In the genomic region with DNA sequence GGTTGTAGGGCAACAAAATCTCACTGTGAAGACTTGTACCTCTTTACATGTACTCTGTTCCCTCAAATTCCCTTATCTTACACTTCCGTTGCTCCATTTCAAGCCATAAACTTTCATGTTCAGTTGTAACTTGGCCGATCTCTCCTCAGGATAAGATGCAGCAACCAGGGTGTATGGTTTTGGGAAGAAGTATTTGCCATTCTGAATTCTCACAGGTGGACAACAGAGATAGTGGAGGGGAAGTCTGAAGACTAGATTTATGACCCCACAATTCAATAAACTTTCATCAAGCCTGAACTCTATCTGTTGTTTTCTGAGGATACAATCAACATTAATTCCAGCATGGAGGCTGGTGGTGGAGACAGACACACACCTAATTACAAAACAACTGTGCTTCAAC, we compare ENCODE assay signal across 1 cellular context.
A peak's percentile ranks its signal among the peaks of the same experiment; 100 is the strongest.
TF ChIP-seq lines count a peak whose summit lies in the region.

No MANE protein-coding gene starts in this region.

TF ChIP-seq in K562, 482 proteins besides CTCF, POLR2A, EP300 and RAD21 (continued from another document and continues in another):
- TF ChIP-seq, protein P1, sequence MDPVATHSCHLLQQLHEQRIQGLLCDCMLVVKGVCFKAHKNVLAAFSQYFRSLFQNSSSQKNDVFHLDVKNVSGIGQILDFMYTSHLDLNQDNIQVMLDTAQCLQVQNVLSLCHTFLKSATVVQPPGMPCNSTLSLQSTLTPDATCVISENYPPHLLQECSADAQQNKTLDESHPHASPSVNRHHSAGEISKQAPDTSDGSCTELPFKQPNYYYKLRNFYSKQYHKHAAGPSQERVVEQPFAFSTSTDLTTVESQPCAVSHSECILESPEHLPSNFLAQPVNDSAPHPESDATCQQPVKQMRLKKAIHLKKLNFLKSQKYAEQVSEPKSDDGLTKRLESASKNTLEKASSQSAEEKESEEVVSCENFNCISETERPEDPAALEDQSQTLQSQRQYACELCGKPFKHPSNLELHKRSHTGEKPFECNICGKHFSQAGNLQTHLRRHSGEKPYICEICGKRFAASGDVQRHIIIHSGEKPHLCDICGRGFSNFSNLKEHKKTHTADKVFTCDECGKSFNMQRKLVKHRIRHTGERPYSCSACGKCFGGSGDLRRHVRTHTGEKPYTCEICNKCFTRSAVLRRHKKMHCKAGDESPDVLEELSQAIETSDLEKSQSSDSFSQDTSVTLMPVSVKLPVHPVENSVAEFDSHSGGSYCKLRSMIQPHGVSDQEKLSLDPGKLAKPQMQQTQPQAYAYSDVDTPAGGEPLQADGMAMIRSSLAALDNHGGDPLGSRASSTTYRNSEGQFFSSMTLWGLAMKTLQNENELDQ (CRISPR knock-in tag; IDR thresholded peaks at IDR 0.05; ENCODE audit: borderline replicate concordance) = no peak
- TF ChIP-seq FOXA1 (IDR thresholded peaks at IDR 0.05; ENCODE audit: borderline replicate concordance) = no peak
- TF ChIP-seq SOX6 (IDR thresholded peaks at IDR 0.05) = peak; percentile 90
- no peak for TF ChIP-seq TARDBP (IDR thresholded peaks at IDR 0.05)
- TF ChIP-seq, protein P2, sequence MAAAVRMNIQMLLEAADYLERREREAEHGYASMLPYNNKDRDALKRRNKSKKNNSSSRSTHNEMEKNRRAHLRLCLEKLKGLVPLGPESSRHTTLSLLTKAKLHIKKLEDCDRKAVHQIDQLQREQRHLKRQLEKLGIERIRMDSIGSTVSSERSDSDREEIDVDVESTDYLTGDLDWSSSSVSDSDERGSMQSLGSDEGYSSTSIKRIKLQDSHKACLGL (CRISPR knock-in tag; IDR thresholded peaks at IDR 0.05; ENCODE audit: borderline replicate concordance, poor library complexity, severe bottlenecking) = no peak
- TF ChIP-seq, protein P3, sequence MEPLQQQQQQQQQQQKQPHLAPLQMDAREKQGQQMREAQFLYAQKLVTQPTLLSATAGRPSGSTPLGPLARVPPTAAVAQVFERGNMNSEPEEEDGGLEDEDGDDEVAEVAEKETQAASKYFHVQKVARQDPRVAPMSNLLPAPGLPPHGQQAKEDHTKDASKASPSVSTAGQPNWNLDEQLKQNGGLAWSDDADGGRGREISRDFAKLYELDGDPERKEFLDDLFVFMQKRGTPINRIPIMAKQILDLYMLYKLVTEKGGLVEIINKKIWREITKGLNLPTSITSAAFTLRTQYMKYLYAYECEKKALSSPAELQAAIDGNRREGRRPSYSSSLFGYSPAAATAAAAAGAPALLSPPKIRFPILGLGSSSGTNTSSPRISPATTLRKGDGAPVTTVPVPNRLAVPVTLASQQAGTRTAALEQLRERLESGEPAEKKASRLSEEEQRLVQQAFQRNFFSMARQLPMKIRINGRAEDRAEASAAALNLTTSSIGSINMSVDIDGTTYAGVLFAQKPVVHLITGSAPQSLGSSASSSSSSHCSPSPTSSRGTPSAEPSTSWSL (CRISPR knock-in tag; IDR thresholded peaks at IDR 0.05; ENCODE audit: borderline replicate concordance) = no peak
- TF ChIP-seq NR2C2 (CRISPR knock-in tag; IDR thresholded peaks at IDR 0.05) = no peak
- no peak for TF ChIP-seq NR2C2 (tag; IDR thresholded peaks at IDR 0.05)
- no peak for TF ChIP-seq ZNF561 (CRISPR knock-in tag; conservative IDR thresholded peaks at IDR 0.05)
- TF ChIP-seq, protein P4, sequence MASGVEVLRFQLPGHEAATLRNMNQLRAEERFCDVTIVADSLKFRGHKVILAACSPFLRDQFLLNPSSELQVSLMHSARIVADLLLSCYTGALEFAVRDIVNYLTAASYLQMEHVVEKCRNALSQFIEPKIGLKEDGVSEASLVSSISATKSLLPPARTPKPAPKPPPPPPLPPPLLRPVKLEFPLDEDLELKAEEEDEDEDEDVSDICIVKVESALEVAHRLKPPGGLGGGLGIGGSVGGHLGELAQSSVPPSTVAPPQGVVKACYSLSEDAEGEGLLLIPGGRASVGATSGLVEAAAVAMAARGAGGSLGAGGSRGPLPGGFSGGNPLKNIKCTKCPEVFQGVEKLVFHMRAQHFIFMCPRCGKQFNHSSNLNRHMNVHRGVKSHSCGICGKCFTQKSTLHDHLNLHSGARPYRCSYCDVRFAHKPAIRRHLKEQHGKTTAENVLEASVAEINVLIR (CRISPR knock-in tag; IDR thresholded peaks at IDR 0.05) = no peak
- TF ChIP-seq CXXC5 (CRISPR knock-in tag; IDR thresholded peaks at IDR 0.05) = peak; percentile 39
- TF ChIP-seq, protein P5, sequence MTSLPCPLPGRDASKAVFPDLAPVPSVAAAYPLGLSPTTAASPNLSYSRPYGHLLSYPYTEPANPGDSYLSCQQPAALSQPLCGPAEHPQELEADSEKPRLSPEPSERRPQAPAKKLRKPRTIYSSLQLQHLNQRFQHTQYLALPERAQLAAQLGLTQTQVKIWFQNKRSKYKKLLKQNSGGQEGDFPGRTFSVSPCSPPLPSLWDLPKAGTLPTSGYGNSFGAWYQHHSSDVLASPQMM (CRISPR knock-in tag; IDR thresholded peaks at IDR 0.05) = no peak
- TF ChIP-seq TAL1 (IDR thresholded peaks at IDR 0.05) = peak; percentile 81
- peak; percentile 25; the same call in 1 of the 2 replicates for TF ChIP-seq FOSL1 (tag; conservative IDR thresholded peaks at IDR 0.05)
- TF ChIP-seq ZNF384 (IDR thresholded peaks at IDR 0.05; ENCODE audit: low read depth, low read length) = no peak
- TF ChIP-seq ZFP30 (CRISPR knock-in tag; IDR thresholded peaks at IDR 0.05; ENCODE audit: borderline replicate concordance) = no peak
- TF ChIP-seq, protein P6, sequence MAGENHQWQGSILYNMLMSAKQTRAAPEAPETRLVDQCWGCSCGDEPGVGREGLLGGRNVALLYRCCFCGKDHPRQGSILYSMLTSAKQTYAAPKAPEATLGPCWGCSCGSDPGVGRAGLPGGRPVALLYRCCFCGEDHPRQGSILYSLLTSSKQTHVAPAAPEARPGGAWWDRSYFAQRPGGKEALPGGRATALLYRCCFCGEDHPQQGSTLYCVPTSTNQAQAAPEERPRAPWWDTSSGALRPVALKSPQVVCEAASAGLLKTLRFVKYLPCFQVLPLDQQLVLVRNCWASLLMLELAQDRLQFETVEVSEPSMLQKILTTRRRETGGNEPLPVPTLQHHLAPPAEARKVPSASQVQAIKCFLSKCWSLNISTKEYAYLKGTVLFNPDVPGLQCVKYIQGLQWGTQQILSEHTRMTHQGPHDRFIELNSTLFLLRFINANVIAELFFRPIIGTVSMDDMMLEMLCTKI (IDR thresholded peaks at IDR 0.05; ENCODE audit: partially characterized antibody) = no peak
- TF ChIP-seq WHSC1 (IDR thresholded peaks at IDR 0.05; ENCODE audit: low read length) = no peak
- TF ChIP-seq LEF1 (IDR thresholded peaks at IDR 0.05) = peak; percentile 80; the same call in 1 of the 2 replicates
- TF ChIP-seq ZBTB1 (CRISPR knock-in tag; IDR thresholded peaks at IDR 0.05; ENCODE audit: borderline replicate concordance, low read depth) = no peak
- TF ChIP-seq, protein P7, sequence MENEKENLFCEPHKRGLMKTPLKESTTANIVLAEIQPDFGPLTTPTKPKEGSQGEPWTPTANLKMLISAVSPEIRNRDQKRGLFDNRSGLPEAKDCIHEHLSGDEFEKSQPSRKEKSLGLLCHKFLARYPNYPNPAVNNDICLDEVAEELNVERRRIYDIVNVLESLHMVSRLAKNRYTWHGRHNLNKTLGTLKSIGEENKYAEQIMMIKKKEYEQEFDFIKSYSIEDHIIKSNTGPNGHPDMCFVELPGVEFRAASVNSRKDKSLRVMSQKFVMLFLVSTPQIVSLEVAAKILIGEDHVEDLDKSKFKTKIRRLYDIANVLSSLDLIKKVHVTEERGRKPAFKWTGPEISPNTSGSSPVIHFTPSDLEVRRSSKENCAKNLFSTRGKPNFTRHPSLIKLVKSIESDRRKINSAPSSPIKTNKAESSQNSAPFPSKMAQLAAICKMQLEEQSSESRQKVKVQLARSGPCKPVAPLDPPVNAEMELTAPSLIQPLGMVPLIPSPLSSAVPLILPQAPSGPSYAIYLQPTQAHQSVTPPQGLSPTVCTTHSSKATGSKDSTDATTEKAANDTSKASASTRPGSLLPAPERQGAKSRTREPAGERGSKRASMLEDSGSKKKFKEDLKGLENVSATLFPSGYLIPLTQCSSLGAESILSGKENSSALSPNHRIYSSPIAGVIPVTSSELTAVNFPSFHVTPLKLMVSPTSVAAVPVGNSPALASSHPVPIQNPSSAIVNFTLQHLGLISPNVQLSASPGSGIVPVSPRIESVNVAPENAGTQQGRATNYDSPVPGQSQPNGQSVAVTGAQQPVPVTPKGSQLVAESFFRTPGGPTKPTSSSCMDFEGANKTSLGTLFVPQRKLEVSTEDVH (IDR thresholded peaks at IDR 0.05; ENCODE audit: low read depth, partially characterized antibody) = no peak
- TF ChIP-seq, protein P8, sequence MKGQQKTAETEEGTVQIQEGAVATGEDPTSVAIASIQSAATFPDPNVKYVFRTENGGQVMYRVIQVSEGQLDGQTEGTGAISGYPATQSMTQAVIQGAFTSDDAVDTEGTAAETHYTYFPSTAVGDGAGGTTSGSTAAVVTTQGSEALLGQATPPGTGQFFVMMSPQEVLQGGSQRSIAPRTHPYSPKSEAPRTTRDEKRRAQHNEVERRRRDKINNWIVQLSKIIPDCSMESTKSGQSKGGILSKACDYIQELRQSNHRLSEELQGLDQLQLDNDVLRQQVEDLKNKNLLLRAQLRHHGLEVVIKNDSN (CRISPR knock-in tag; IDR thresholded peaks at IDR 0.05) = no peak
- TF ChIP-seq ZNF3 (CRISPR knock-in tag; IDR thresholded peaks at IDR 0.05) = no peak
- TF ChIP-seq RBM39 (optimal IDR thresholded peaks at IDR 0.05; ENCODE audit: low read depth, low read length) = no peak
- TF ChIP-seq, protein P9, sequence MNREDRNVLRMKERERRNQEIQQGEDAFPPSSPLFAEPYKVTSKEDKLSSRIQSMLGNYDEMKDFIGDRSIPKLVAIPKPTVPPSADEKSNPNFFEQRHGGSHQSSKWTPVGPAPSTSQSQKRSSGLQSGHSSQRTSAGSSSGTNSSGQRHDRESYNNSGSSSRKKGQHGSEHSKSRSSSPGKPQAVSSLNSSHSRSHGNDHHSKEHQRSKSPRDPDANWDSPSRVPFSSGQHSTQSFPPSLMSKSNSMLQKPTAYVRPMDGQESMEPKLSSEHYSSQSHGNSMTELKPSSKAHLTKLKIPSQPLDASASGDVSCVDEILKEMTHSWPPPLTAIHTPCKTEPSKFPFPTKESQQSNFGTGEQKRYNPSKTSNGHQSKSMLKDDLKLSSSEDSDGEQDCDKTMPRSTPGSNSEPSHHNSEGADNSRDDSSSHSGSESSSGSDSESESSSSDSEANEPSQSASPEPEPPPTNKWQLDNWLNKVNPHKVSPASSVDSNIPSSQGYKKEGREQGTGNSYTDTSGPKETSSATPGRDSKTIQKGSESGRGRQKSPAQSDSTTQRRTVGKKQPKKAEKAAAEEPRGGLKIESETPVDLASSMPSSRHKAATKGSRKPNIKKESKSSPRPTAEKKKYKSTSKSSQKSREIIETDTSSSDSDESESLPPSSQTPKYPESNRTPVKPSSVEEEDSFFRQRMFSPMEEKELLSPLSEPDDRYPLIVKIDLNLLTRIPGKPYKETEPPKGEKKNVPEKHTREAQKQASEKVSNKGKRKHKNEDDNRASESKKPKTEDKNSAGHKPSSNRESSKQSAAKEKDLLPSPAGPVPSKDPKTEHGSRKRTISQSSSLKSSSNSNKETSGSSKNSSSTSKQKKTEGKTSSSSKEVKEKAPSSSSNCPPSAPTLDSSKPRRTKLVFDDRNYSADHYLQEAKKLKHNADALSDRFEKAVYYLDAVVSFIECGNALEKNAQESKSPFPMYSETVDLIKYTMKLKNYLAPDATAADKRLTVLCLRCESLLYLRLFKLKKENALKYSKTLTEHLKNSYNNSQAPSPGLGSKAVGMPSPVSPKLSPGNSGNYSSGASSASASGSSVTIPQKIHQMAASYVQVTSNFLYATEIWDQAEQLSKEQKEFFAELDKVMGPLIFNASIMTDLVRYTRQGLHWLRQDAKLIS (CRISPR knock-in tag; IDR thresholded peaks at IDR 0.05) = no peak
- peak; percentile 26; the same call in 1 of the 2 replicates for TF ChIP-seq STAT5A (IDR thresholded peaks at IDR 0.05; ENCODE audit: borderline replicate concordance, low read length)
- no peak for TF ChIP-seq ZNF696 (CRISPR knock-in tag; conservative IDR thresholded peaks at IDR 0.05)
- peak; percentile 75; the same call in 1 of the 2 replicates for TF ChIP-seq CTBP1 (IDR thresholded peaks at IDR 0.05; ENCODE audit: borderline replicate concordance)
- peak; percentile 87 for TF ChIP-seq TCF3 (CRISPR knock-in tag; IDR thresholded peaks at IDR 0.05)
- TF ChIP-seq, protein P10, sequence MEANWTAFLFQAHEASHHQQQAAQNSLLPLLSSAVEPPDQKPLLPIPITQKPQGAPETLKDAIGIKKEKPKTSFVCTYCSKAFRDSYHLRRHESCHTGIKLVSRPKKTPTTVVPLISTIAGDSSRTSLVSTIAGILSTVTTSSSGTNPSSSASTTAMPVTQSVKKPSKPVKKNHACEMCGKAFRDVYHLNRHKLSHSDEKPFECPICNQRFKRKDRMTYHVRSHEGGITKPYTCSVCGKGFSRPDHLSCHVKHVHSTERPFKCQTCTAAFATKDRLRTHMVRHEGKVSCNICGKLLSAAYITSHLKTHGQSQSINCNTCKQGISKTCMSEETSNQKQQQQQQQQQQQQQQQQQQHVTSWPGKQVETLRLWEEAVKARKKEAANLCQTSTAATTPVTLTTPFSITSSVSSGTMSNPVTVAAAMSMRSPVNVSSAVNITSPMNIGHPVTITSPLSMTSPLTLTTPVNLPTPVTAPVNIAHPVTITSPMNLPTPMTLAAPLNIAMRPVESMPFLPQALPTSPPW (CRISPR knock-in tag; IDR thresholded peaks at IDR 0.05) = no peak
- TF ChIP-seq ZNF212 (CRISPR knock-in tag; IDR thresholded peaks at IDR 0.05) = no peak
- no peak for TF ChIP-seq IFI16 (CRISPR knock-in tag; IDR thresholded peaks at IDR 0.05)
